Comparison of ENCODE assay signal across 8 cellular contexts in genomic region chr3:50616770-50617095, GRCh38. TPM values are rescaled to one million over a fixed set of nuclear protein-coding genes. Genes with fewer than 3 reads are reported as not detected.
A peak's percentile ranks its signal among the peaks of the same experiment; 100 is the strongest.
DNase-seq lines count a peak whose midpoint lies in the region; ATAC-seq and TF ChIP-seq lines count a peak whose summit lies in the region.

No MANE protein-coding gene starts in this region.

- H3K36me3 Mint-ChIP-seq in neural progenitor cell = peaks cover 6% of the 10 kb centered on the region

- peaks cover 24% of the 10 kb centered on the region for H3F3A ChIP-seq in neural progenitor cell (ENCODE audit: low read depth)

- no peaks in the 10 kb centered on the region for H3K9me3 Mint-ChIP-seq in neural progenitor cell

- H4K20me1 ChIP-seq in Karpas-422 (ENCODE audit: insufficient read depth, low read depth, low read length) (peaks cover 10% of the 10 kb centered on the region; the same call in 1 of the 2 replicates), neural progenitor cell (ENCODE audit: low read depth) (peaks cover 4% of the 10 kb centered on the region)

- peak overlapping the region; percentile 85 for H3K4me3 Mint-ChIP-seq in neural progenitor cell

- no peaks in the 10 kb centered on the region for H3K9me2 ChIP-seq in Karpas-422 (replicated peaks; ENCODE audit: insufficient read depth, low read length)

- H3K27ac Mint-ChIP-seq in neural progenitor cell = peak overlapping the region; percentile 93

- peak overlapping the region; percentile 87 for H3K4me2 ChIP-seq in Karpas-422 (ENCODE audit: low read depth, low read length, poor library complexity, severe bottlenecking)
- peak overlapping the region; percentile 98 for H3K4me2 ChIP-seq in neural progenitor cell

- peaks cover 25% of the 10 kb centered on the region for H3K4me1 ChIP-seq in Karpas-422 (ENCODE audit: low read length)
- peaks cover 22% of the 10 kb centered on the region for H3K4me1 ChIP-seq in neural progenitor cell
- peaks cover 46% of the 10 kb centered on the region for H3K4me1 ChIP-seq in stomach smooth muscle (ENCODE audit: control insufficient read depth, insufficient read depth, low read length)

- H3K9me3 ChIP-seq in Karpas-422 (ENCODE audit: low read length) (no peaks in the 10 kb centered on the region), neural progenitor cell (ENCODE audit: low read depth) (no peaks in the 10 kb centered on the region), stomach smooth muscle (ENCODE audit: control insufficient read depth in 2 of 2, low read length in 2 of 2) (no peaks in the 10 kb centered on the region)

- no peak for TF ChIP-seq CTCF in fibroblast of villous mesenchyme (IDR thresholded peaks at IDR 0.05; ENCODE audit: insufficient read depth, low read depth, low read length)
- TF ChIP-seq CTCF in neural progenitor cell (IDR thresholded peaks at IDR 0.05) = no peak

- H3K4me1 Mint-ChIP-seq in neural progenitor cell = peaks cover 47% of the 10 kb centered on the region

- H2AFZ ChIP-seq in Karpas-422 (ENCODE audit: low read length) = peak overlapping the region; percentile 58
- peak overlapping the region; percentile 66 for H2AFZ ChIP-seq in neural progenitor cell (replicated peaks)

- H3K79me2 ChIP-seq in Karpas-422 (ENCODE audit: low read length) (no peaks in the 10 kb centered on the region), neural progenitor cell (ENCODE audit: low read depth) (peaks cover 19% of the 10 kb centered on the region)

- H3K27ac ChIP-seq in Karpas-422 (ENCODE audit: low read length) = 0 out of 2 replicates have a peak overlapping the region, but pooled peaks have one; percentile 7
- H3K27ac ChIP-seq in neural progenitor cell = no peak overlapping the region
- H3K27ac ChIP-seq in stomach smooth muscle (ENCODE audit: low read length) = peak overlapping the region; percentile 64

- peak; percentile 62 for ATAC-seq in GM21786 (IDR thresholded peaks at IDR 0.05; ENCODE audit: unreplicated experiment)

- H3K4me3 ChIP-seq in Karpas-422 (ENCODE audit: low read length) (peak overlapping the region; percentile 64), fibroblast of villous mesenchyme (ENCODE audit: low read depth, low read length) (peak overlapping the region; percentile 83), neural progenitor cell (peak overlapping the region; percentile 66), stomach smooth muscle (ENCODE audit: low read length in 2 of 2) (peak overlapping the region; percentile 89 to 92)

- peaks cover 30% of the 10 kb centered on the region for H3K27me3 Mint-ChIP-seq in neural progenitor cell (ENCODE audit: insufficient read depth, low read depth)

- peak; percentile 71 for TF ChIP-seq POLR2A in Raji (IDR thresholded peaks at IDR 0.05; ENCODE audit: insufficient read depth, low read depth, low read length)

- peak; percentile 86 for DNase-seq in Daoy (ENCODE audit: low read depth)
- peak; percentile 96 for DNase-seq in Karpas-422
- DNase-seq in activated effector memory CD4-positive, alpha-beta T cell treated with Interleukin-2 at 50 U/mL for 16 hours = peak; percentile 95
- DNase-seq in fibroblast of villous mesenchyme (ENCODE audit: low read depth) = peak; percentile 90
- peak; percentile 96 for DNase-seq in neural progenitor cell (ENCODE audit: low spot score)

- H3K27me3 ChIP-seq in Karpas-422 (ENCODE audit: low read length) = no peaks in the 10 kb centered on the region; the same call in 1 of the 2 replicates
- H3K27me3 ChIP-seq in neural progenitor cell = peaks cover 30% of the 10 kb centered on the region
- no peaks in the 10 kb centered on the region for H3K27me3 ChIP-seq in stomach smooth muscle (ENCODE audit: control insufficient read depth in 1 of 2, insufficient read depth in 2 of 2, low read length in 2 of 2)

- H3K9ac ChIP-seq in Karpas-422 (ENCODE audit: low read length) (peak overlapping the region; percentile 60), neural progenitor cell (no peak overlapping the region), stomach smooth muscle (ENCODE audit: low read length in 2 of 2) (peak overlapping the region; percentile 62 to 64)

- H3K36me3 ChIP-seq in Karpas-422 (ENCODE audit: insufficient read depth, low read length) (no peaks in the 10 kb centered on the region), neural progenitor cell (no peaks in the 10 kb centered on the region), stomach smooth muscle (ENCODE audit: control insufficient read depth in 2 of 2, insufficient read depth in 2 of 2, low read length in 2 of 2) (no peaks in the 10 kb centered on the region)

RNA-seq across cellular contexts. Expression of gene MAPKAPK3, which starts 0.2 kb away (rescaled TPM):
- 21.7 and 23.4 TPM in 2 replicates for total RNA-seq in Daoy (2014; rRNA removed; shearing (Covaris generic))
- total RNA-seq in Karpas-422 (2014; rRNA removed; shearing (Covaris generic); ENCODE audit: low replicate concordance) = 20.8 and 21.7 TPM in 2 replicates
- total RNA-seq in fibroblast of villous mesenchyme = 19.0 and 26.7 TPM in 2 replicates
- 47.7 and 77.5 TPM in 2 replicates for total RNA-seq in neural progenitor cell (ENCODE audit: low replicate concordance)

RNA-seq across cellular contexts. Expression of gene CISH, which starts 5.2 kb away (rescaled TPM):
- 0.46 TPM in 1 of 2 replicates, not detected in the other for total RNA-seq in Daoy (2014; rRNA removed; shearing (Covaris generic))
- total RNA-seq in Karpas-422 (2014; rRNA removed; shearing (Covaris generic); ENCODE audit: low replicate concordance) = not detected in 2 replicates
- total RNA-seq in fibroblast of villous mesenchyme (0.86 and 0.97 TPM in 2 replicates), neural progenitor cell (ENCODE audit: low replicate concordance) (0.32 and 0.90 TPM in 2 replicates)

RNA-seq across cellular contexts. Expression of gene HEMK1, which starts 47.4 kb away (rescaled TPM):
- 9.1 and 9.7 TPM in 2 replicates for total RNA-seq in Daoy (2014; rRNA removed; shearing (Covaris generic))
- 10.9 and 17.0 TPM in 2 replicates for total RNA-seq in Karpas-422 (2014; rRNA removed; shearing (Covaris generic); ENCODE audit: low replicate concordance)
- total RNA-seq in fibroblast of villous mesenchyme (8.6 and 10.0 TPM in 2 replicates), neural progenitor cell (ENCODE audit: low replicate concordance) (9.3 and 20.8 TPM in 2 replicates)

RNA-seq across cellular contexts. Expression of gene C3orf18, which starts 49.2 kb away (rescaled TPM):
- total RNA-seq in Daoy (2014; rRNA removed; shearing (Covaris generic)) = 2.4 and 2.6 TPM in 2 replicates
- total RNA-seq in Karpas-422 (2014; rRNA removed; shearing (Covaris generic); ENCODE audit: low replicate concordance) = 0.15 and 3.3 TPM in 2 replicates
- total RNA-seq in fibroblast of villous mesenchyme = 9.1 and 13.5 TPM in 2 replicates
- 8.5 and 15.6 TPM in 2 replicates for total RNA-seq in neural progenitor cell (ENCODE audit: low replicate concordance)

RNA-seq across cellular contexts. Expression of gene DOCK3, which starts 58.0 kb away (rescaled TPM):
- 0.36 and 0.51 TPM in 2 replicates for total RNA-seq in Daoy (2014; rRNA removed; shearing (Covaris generic))
- total RNA-seq in Karpas-422 (2014; rRNA removed; shearing (Covaris generic); ENCODE audit: low replicate concordance) = 0.04 TPM in 2 replicates
- total RNA-seq in fibroblast of villous mesenchyme = under 0.01 TPM in 2 replicates
- 10.7 and 11.1 TPM in 2 replicates for total RNA-seq in neural progenitor cell (ENCODE audit: low replicate concordance)
